Comparison of ENCODE assay signal across 19 cellular contexts in genomic region chr12:127162307-127162706, GRCh38.
DNase-seq lines count a peak whose midpoint lies in the region; ATAC-seq and TF ChIP-seq lines count a peak whose summit lies in the region.
"Had no signal": no experiment of that assay in that cellular context is flagged by ENCODE, and none has a peak within 500 bp of the region (broad histone marks: within the 10 kb centered on the region; RNA-seq: fewer than 3 reads in every experiment).

No MANE protein-coding gene starts in this region.

- no peaks in the 10 kb centered on the region for H3K36me3 ChIP-seq in testis (ENCODE audit: low read depth, missing control alignments)
- H3K36me3 ChIP-seq in CD8-positive, alpha-beta memory T cell (ENCODE audit: insufficient read depth, low read length), result no peaks in the 10 kb centered on the region
- H3K36me3 ChIP-seq: heart right ventricle, lower lobe of right lung, ovary, sigmoid colon had no signal

- H3K27me3 ChIP-seq in testis, result no peaks in the 10 kb centered on the region
- H3K27me3 ChIP-seq in CD8-positive, alpha-beta memory T cell (ENCODE audit: insufficient read depth, low read length, poor library complexity, severe bottlenecking), result no peaks in the 10 kb centered on the region
- H3K27me3 ChIP-seq: ovary, sigmoid colon had no signal

- POLR2A ChIA-PET in activated CD4-positive, alpha-beta memory T cell treated with anti-CD3 and anti-CD28 coated beads for 36 hours (lab: Charles Lee), result no interaction called here
- POLR2A ChIA-PET in activated CD4-positive, alpha-beta memory T cell treated with anti-CD3 and anti-CD28 coated beads, Interleukin-2, amount 10 ng/mL, durations not matched to agents 7 days and 5 days (lab: Charles Lee), result interaction anchor here (0.8 kb wide), 1 partner anchor 79 kb away, joined by 3 read pairs; no protein-coding TSS in a partner anchor
- POLR2A ChIA-PET in CD8-positive, alpha-beta memory T cell (lab: Charles Lee), result interaction anchor here (0.9 kb wide), 1 partner anchor 16 kb away, joined by 3 read pairs; no protein-coding TSS in a partner anchor

- no peak overlapping the region for H3K4me3 ChIP-seq in testis
- no peak overlapping the region for H3K4me3 ChIP-seq in CD8-positive, alpha-beta memory T cell (ENCODE audit: low read length)
- H3K4me3 ChIP-seq: heart right ventricle, lower lobe of right lung, ovary, sigmoid colon had no signal

- no peak for DNase-seq in activated CD4-positive, alpha-beta memory T cell treated with anti-CD3 and anti-CD28 coated beads for 36 hours
- DNase-seq in activated CD4-positive, alpha-beta memory T cell treated with anti-CD3 and anti-CD28 coated beads, Interleukin-2, amount 10 ng/mL, durations not matched to agents 7 days and 5 days, result no peak
- DNase-seq in SK-MEL-5 (ENCODE audit: low read depth, low spot score), result peak; percentile 36
- peak; percentile 42 for DNase-seq in globus pallidus (ENCODE audit: low spot score)
- peak; percentile 17 for DNase-seq in testis
- no peak for DNase-seq in inferior parietal cortex (ENCODE audit: extremely low spot score)
- DNase-seq in CD8-positive, alpha-beta memory T cell, result no peak
- DNase-seq: activated naive CD8-positive, alpha-beta T cell treated with anti-CD3 and anti-CD28 coated beads, Interleukin-2, amount 10 ng/mL, durations not matched to agents 7 days and 5 days; heart right ventricle; lower lobe of right lung; NCI-H1092 treated with DMSO at 0.1 percent for 48 hours; NCI-H2029 treated with DMSO at 0.1 percent for 48 hours; NCI-H510A; ovary; sigmoid colon; T1000 had no signal

- H3K27ac ChIP-seq in testis, result no peak overlapping the region
- H3K27ac ChIP-seq in CD8-positive, alpha-beta memory T cell (ENCODE audit: low read depth, low read length), result no peak overlapping the region
- H3K27ac ChIP-seq: ovary, sigmoid colon had no signal

- ATAC-seq in HG03432 (IDR thresholded peaks at IDR 0.05; ENCODE audit: unreplicated experiment), result no peak
- ATAC-seq: lower lobe of right lung had no signal

- no peaks in the 10 kb centered on the region for H3K36me3 Mint-ChIP-seq in activated CD4-positive, alpha-beta memory T cell treated with anti-CD3 and anti-CD28 coated beads for 36 hours
- peaks cover 14% of the 10 kb centered on the region for H3K36me3 Mint-ChIP-seq in activated CD4-positive, alpha-beta memory T cell treated with anti-CD3 and anti-CD28 coated beads, Interleukin-2, amount 10 ng/mL, durations not matched to agents 7 days and 5 days (ENCODE audit: low read depth)
- H3K36me3 Mint-ChIP-seq in CD8-positive, alpha-beta memory T cell, result no peaks in the 10 kb centered on the region
- H3K36me3 Mint-ChIP-seq: brain, CD14-positive monocyte had no signal

- peaks cover 23% of the 10 kb centered on the region for H3K4me1 Mint-ChIP-seq in activated CD4-positive, alpha-beta memory T cell treated with anti-CD3 and anti-CD28 coated beads for 36 hours (ENCODE audit: low read depth)
- H3K4me1 Mint-ChIP-seq in activated CD4-positive, alpha-beta memory T cell treated with anti-CD3 and anti-CD28 coated beads, Interleukin-2, amount 10 ng/mL, durations not matched to agents 7 days and 5 days, result peaks cover 44% of the 10 kb centered on the region
- peaks cover 29 to 50% (median 32%) of the 10 kb centered on the region in 3 donors for H3K4me1 Mint-ChIP-seq in CD8-positive, alpha-beta memory T cell

- in situ Hi-C loops in SK-MEL-5 (cut with HindIII; ENCODE audit: low pct_unique_long_range_greater_than_20kb, low sequenced_read_pairs), result no loop called here

- 89 to 90% methylated on average over 2 of the region's 2 CpGs for WGBS in testis, 2 donors

- H3K4me3 Mint-ChIP-seq in activated CD4-positive, alpha-beta memory T cell treated with anti-CD3 and anti-CD28 coated beads for 36 hours, result no peak overlapping the region
- H3K4me3 Mint-ChIP-seq in activated CD4-positive, alpha-beta memory T cell treated with anti-CD3 and anti-CD28 coated beads, Interleukin-2, amount 10 ng/mL, durations not matched to agents 7 days and 5 days, result no peak overlapping the region
- no peak overlapping the region for H3K4me3 Mint-ChIP-seq in CD8-positive, alpha-beta memory T cell
- H3K4me3 Mint-ChIP-seq: brain, CD14-positive monocyte had no signal

- H3K27me3 Mint-ChIP-seq in activated CD4-positive, alpha-beta memory T cell treated with anti-CD3 and anti-CD28 coated beads for 36 hours, result no peaks in the 10 kb centered on the region
- H3K27me3 Mint-ChIP-seq in activated CD4-positive, alpha-beta memory T cell treated with anti-CD3 and anti-CD28 coated beads, Interleukin-2, amount 10 ng/mL, durations not matched to agents 7 days and 5 days, result peaks cover 3% of the 10 kb centered on the region
- H3K27me3 Mint-ChIP-seq in CD8-positive, alpha-beta memory T cell, result no peaks in the 10 kb centered on the region

- TF ChIP-seq CTCF in testis (IDR thresholded peaks at IDR 0.05), result no peak

- no peaks in the 10 kb centered on the region for H3K9me3 ChIP-seq in testis
- H3K9me3 ChIP-seq in CD8-positive, alpha-beta memory T cell (ENCODE audit: low read length), result no peaks in the 10 kb centered on the region
- H3K9me3 ChIP-seq: lower lobe of right lung, ovary, sigmoid colon had no signal

- intact Hi-C loops in activated CD4-positive, alpha-beta memory T cell treated with anti-CD3 and anti-CD28 coated beads for 36 hours (cut with micrococcal nuclease), result loop anchor here (10.0 kb wide), 1 partner anchor 392 kb away; no protein-coding TSS in a partner anchor
- intact Hi-C loops in testis (cut with DNase I; ENCODE audit: low total_unique reads), result no loop called here

- H3K9me3 Mint-ChIP-seq in activated CD4-positive, alpha-beta memory T cell treated with anti-CD3 and anti-CD28 coated beads for 36 hours, result peaks cover 9% of the 10 kb centered on the region
- H3K9me3 Mint-ChIP-seq in activated CD4-positive, alpha-beta memory T cell treated with anti-CD3 and anti-CD28 coated beads, Interleukin-2, amount 10 ng/mL, durations not matched to agents 7 days and 5 days, result peaks cover 20% of the 10 kb centered on the region
- peaks cover 0 to 6% (median 2%) of the 10 kb centered on the region in 5 donors for H3K9me3 Mint-ChIP-seq in CD8-positive, alpha-beta memory T cell

- H3K4me1 ChIP-seq in testis, result no peaks in the 10 kb centered on the region
- H3K4me1 ChIP-seq in CD8-positive, alpha-beta memory T cell (ENCODE audit: insufficient read depth, low read length), result peaks cover 22% of the 10 kb centered on the region
- H3K4me1 ChIP-seq: sigmoid colon had no signal

- no peak for TF ChIP-seq POLR2A in testis (IDR thresholded peaks at IDR 0.05)

- CTCF ChIA-PET in activated CD4-positive, alpha-beta memory T cell treated with anti-CD3 and anti-CD28 coated beads for 36 hours (lab: Charles Lee), result interaction anchor here (0.9 to 1.8 kb wide), 2 partner anchors 10 to 54 kb away, joined by 3 to 6 read pairs; no protein-coding TSS in a partner anchor
- CTCF ChIA-PET in activated CD4-positive, alpha-beta memory T cell treated with anti-CD3 and anti-CD28 coated beads, Interleukin-2, amount 10 ng/mL, durations not matched to agents 7 days and 5 days (lab: Charles Lee), result no interaction called here
- CTCF ChIA-PET in CD8-positive, alpha-beta memory T cell (lab: Charles Lee), result interaction anchor here (1.2 to 2.2 kb wide), 2 partner anchors 16 to 54 kb away, joined by 4 to 7 read pairs; no protein-coding TSS in a partner anchor

- H3K27ac Mint-ChIP-seq in activated CD4-positive, alpha-beta memory T cell treated with anti-CD3 and anti-CD28 coated beads for 36 hours, result peak overlapping the region; percentile 60
- no peak overlapping the region for H3K27ac Mint-ChIP-seq in activated CD4-positive, alpha-beta memory T cell treated with anti-CD3 and anti-CD28 coated beads, Interleukin-2, amount 10 ng/mL, durations not matched to agents 7 days and 5 days
- H3K27ac Mint-ChIP-seq in CD8-positive, alpha-beta memory T cell, result peak overlapping the region in 4 of 8 donors; percentile 18 to 86 (median 64)
- H3K27ac Mint-ChIP-seq: brain, CD14-positive monocyte had no signal

Comparison
In these comparisons a context has a peak if more than half of its experiments do, and no peak if none do; other contexts are left out.
1. DNase-seq: peak in SK-MEL-5 (single experiment), globus pallidus (single experiment) and testis (single experiment); none in activated CD4-positive, alpha-beta memory T cell treated with anti-CD3 and anti-CD28 coated beads for 36 hours (single experiment), activated CD4-positive, alpha-beta memory T cell treated with anti-CD3 and anti-CD28 coated beads, Interleukin-2, amount 10 ng/mL, durations not matched to agents 7 days and 5 days (single experiment), inferior parietal cortex (single experiment) and CD8-positive, alpha-beta memory T cell (0 of 5).